16 cellular contexts compared by ENCODE assay signal in genomic region chr12:14558377-14559051, GRCh38.
DNase-seq lines count a peak whose midpoint lies in the region; ATAC-seq and TF ChIP-seq lines count a peak whose summit lies in the region.
"Had no signal": no experiment of that assay in that cellular context is flagged by ENCODE, and none has a peak within 500 bp of the region (broad histone marks: within the 10 kb centered on the region; RNA-seq: fewer than 3 reads in every experiment).

No MANE protein-coding gene starts in this region.

- H4K20me1 ChIP-seq in OCI-LY3 (ENCODE audit: insufficient read depth, low read length), result no peaks in the 10 kb centered on the region

- ATAC-seq in HG03378 (IDR thresholded peaks at IDR 0.05; ENCODE audit: unreplicated experiment) (peak; percentile 47), GM21423 (IDR thresholded peaks at IDR 0.05; ENCODE audit: unreplicated experiment) (no peak)
- peak; percentile 62 for ATAC-seq in stimulated activated memory B cell treated with anti-CD40 and anti-IgM and Interleukin-4, amounts not matched to agents 10 μg/mL and 1 μg/mL and 100 μg/mL, for 72 hours
- ATAC-seq: activated CD8-positive, alpha-beta T cell treated with anti-CD3 and anti-CD28 coated beads for 36 hours had no signal

- peaks cover 22% of the 10 kb centered on the region for H3K4me1 ChIP-seq in OCI-LY3 (ENCODE audit: low read length)

- H3K9me3 ChIP-seq in OCI-LY3 (ENCODE audit: insufficient read depth, low read length), result no peaks in the 10 kb centered on the region
- H3K9me3 ChIP-seq: ovary, testis had no signal

- no peaks in the 10 kb centered on the region for H3K9me3 Mint-ChIP-seq in dendritic cell treated with granulocyte-macrophage colony-stimulating factor and Interleukin-4, amounts not matched to agents 40 ng/mL and 50 ng/mL, for 4 days
- peaks cover 4% of the 10 kb centered on the region for H3K9me3 Mint-ChIP-seq in stimulated activated memory B cell treated with anti-CD40 and anti-IgM and Interleukin-4, amounts not matched to agents 10 μg/mL and 1 μg/mL and 100 μg/mL, for 72 hours
- H3K9me3 Mint-ChIP-seq: activated CD8-positive, alpha-beta T cell treated with anti-CD3 and anti-CD28 coated beads for 36 hours had no signal

- H3K27me3 ChIP-seq in OCI-LY3 (ENCODE audit: low read depth, low read length), result no peaks in the 10 kb centered on the region
- H3K27me3 ChIP-seq: ovary, testis had no signal

- H3K27ac ChIP-seq in OCI-LY3 (ENCODE audit: low read length), result peak overlapping the region; percentile 24; the same call in 1 of the 2 replicates
- H3K27ac ChIP-seq: KMS-11, ovary, SK-N-MC, testis had no signal

- H3K4me3 ChIP-seq in OCI-LY3 (ENCODE audit: low read length), result no peak overlapping the region
- H3K4me3 ChIP-seq: ovary, SK-N-MC, testis had no signal

- TF ChIP-seq CTCF in OCI-LY3 (IDR thresholded peaks at IDR 0.05; ENCODE audit: low read depth, low read length), result no peak

- no peaks in the 10 kb centered on the region for H3K79me2 ChIP-seq in OCI-LY3 (ENCODE audit: low read length)

- H2AFZ ChIP-seq in OCI-LY3 (ENCODE audit: low read depth, low read length), result 0 out of 2 replicates have a peak overlapping the region, but pooled peaks have one; percentile 47

- no peak for DNase-seq in stimulated activated CD4-positive, alpha-beta T cell treated with anti-CD3 and anti-CD28 coated beads, Interleukin-4, amount 100 ng/mL, for 1 hour
- DNase-seq in inferior parietal cortex (ENCODE audit: extremely low spot score), result no peak
- no peak for DNase-seq in activated naive CD4-positive, alpha-beta T cell (lab: John Stamatoyannopoulos, UW)
- DNase-seq: activated CD8-positive, alpha-beta T cell treated with anti-CD3 and anti-CD28 coated beads for 36 hours; DMS 273 treated with DMSO at 0.1 percent for 48 hours; effector CD4-positive, alpha-beta T cell; ovary; stimulated activated CD4-positive, alpha-beta T cell treated with anti-CD3 and anti-CD28 coated beads, Interleukin-4, amount 100 ng/mL, for 4 hours; testis had no signal

- peak overlapping the region; percentile 17 for H3K4me3 Mint-ChIP-seq in dendritic cell treated with granulocyte-macrophage colony-stimulating factor and Interleukin-4, amounts not matched to agents 40 ng/mL and 50 ng/mL, for 4 days
- peak overlapping the region; percentile 18 for H3K4me3 Mint-ChIP-seq in stimulated activated memory B cell treated with anti-CD40 and anti-IgM and Interleukin-4, amounts not matched to agents 10 μg/mL and 1 μg/mL and 100 μg/mL, for 72 hours
- H3K4me3 Mint-ChIP-seq: activated CD8-positive, alpha-beta T cell treated with anti-CD3 and anti-CD28 coated beads for 36 hours had no signal

- H3K36me3 Mint-ChIP-seq in dendritic cell treated with granulocyte-macrophage colony-stimulating factor and Interleukin-4, amounts not matched to agents 40 ng/mL and 50 ng/mL, for 4 days (ENCODE audit: low read depth), result peaks cover 20% of the 10 kb centered on the region
- no peaks in the 10 kb centered on the region for H3K36me3 Mint-ChIP-seq in stimulated activated memory B cell treated with anti-CD40 and anti-IgM and Interleukin-4, amounts not matched to agents 10 μg/mL and 1 μg/mL and 100 μg/mL, for 72 hours

- no peak overlapping the region for H3K9ac ChIP-seq in OCI-LY3 (ENCODE audit: low read length)
- H3K9ac ChIP-seq: KMS-11 had no signal

- peak overlapping the region; percentile 46 for H3K4me2 ChIP-seq in OCI-LY3 (ENCODE audit: low read length)
- H3K4me2 ChIP-seq: KMS-11 had no signal

- H3K36me3 ChIP-seq in OCI-LY3 (replicated peaks; ENCODE audit: low read depth, low read length), result no peaks in the 10 kb centered on the region
- H3K36me3 ChIP-seq: ovary had no signal

- peaks cover 47% of the 10 kb centered on the region for H3K4me1 Mint-ChIP-seq in dendritic cell treated with granulocyte-macrophage colony-stimulating factor and Interleukin-4, amounts not matched to agents 40 ng/mL and 50 ng/mL, for 4 days (ENCODE audit: low read depth)
- peaks cover 19% of the 10 kb centered on the region for H3K4me1 Mint-ChIP-seq in stimulated activated memory B cell treated with anti-CD40 and anti-IgM and Interleukin-4, amounts not matched to agents 10 μg/mL and 1 μg/mL and 100 μg/mL, for 72 hours

- H3K27ac Mint-ChIP-seq in dendritic cell treated with granulocyte-macrophage colony-stimulating factor and Interleukin-4, amounts not matched to agents 40 ng/mL and 50 ng/mL, for 4 days, result peak overlapping the region; percentile 55
- H3K27ac Mint-ChIP-seq in stimulated activated memory B cell treated with anti-CD40 and anti-IgM and Interleukin-4, amounts not matched to agents 10 μg/mL and 1 μg/mL and 100 μg/mL, for 72 hours, result peak overlapping the region; percentile 43
- H3K27ac Mint-ChIP-seq: activated CD8-positive, alpha-beta T cell treated with anti-CD3 and anti-CD28 coated beads for 36 hours had no signal

- no peaks in the 10 kb centered on the region for H3K27me3 Mint-ChIP-seq in dendritic cell treated with granulocyte-macrophage colony-stimulating factor and Interleukin-4, amounts not matched to agents 40 ng/mL and 50 ng/mL, for 4 days
- no peaks in the 10 kb centered on the region for H3K27me3 Mint-ChIP-seq in stimulated activated memory B cell treated with anti-CD40 and anti-IgM and Interleukin-4, amounts not matched to agents 10 μg/mL and 1 μg/mL and 100 μg/mL, for 72 hours
- H3K27me3 Mint-ChIP-seq: activated CD8-positive, alpha-beta T cell treated with anti-CD3 and anti-CD28 coated beads for 36 hours had no signal

- intact Hi-C loops in dendritic cell treated with granulocyte-macrophage colony-stimulating factor and Interleukin-4, amounts not matched to agents 40 ng/mL and 50 ng/mL, for 4 days (cut with micrococcal nuclease), result loop anchor here (10.0 kb wide), 1 partner anchor 184 kb away; no protein-coding TSS in a partner anchor
